10 cellular contexts compared by ENCODE assay signal in genomic region chr2:96225016-96225533, GRCh38. TPM values are rescaled to one million over a fixed set of nuclear protein-coding genes. Genes with fewer than 3 reads are reported as not detected.
DNase-seq lines count a peak whose midpoint lies in the region; ATAC-seq and TF ChIP-seq lines count a peak whose summit lies in the region.
"Had no signal": no experiment of that assay in that cellular context is flagged by ENCODE, and none has a peak within 500 bp of the region (broad histone marks: within the 10 kb centered on the region; RNA-seq: fewer than 3 reads in every experiment).

No MANE protein-coding gene starts in this region.

- H3K27ac Mint-ChIP-seq in activated naive CD8-positive, alpha-beta T cell, result peak overlapping the region; percentile 34
- peak overlapping the region in 4 of 10 donors; percentile 10 to 74 (median 43) for H3K27ac Mint-ChIP-seq in naive thymus-derived CD8-positive, alpha-beta T cell

- DNase-seq in GM10248 (ENCODE audit: extremely low spot score), result peak; percentile 50
- peak; percentile 54 for DNase-seq in GM20000 (ENCODE audit: low spot score)
- no peak for DNase-seq in NCI-H446 (lab: John Stamatoyannopoulos, UW)
- DNase-seq in naive thymus-derived CD8-positive, alpha-beta T cell, result no peak
- no peak for DNase-seq in kidney tubule cell (ENCODE audit: low spot score)
- DNase-seq in activated T-cell treated with anti-CD3 and anti-CD28 coated beads, Interleukin-2, amount 50 U/mL, for 48 hours, result no peak
- DNase-seq: amniotic stem cell, Right ventricle myocardium superior had no signal

- TF ChIP-seq CTCF in GM10248 (IDR thresholded peaks at IDR 0.05; ENCODE audit: control extremely low read depth, extremely low read depth, low read depth, missing control alignments) (no peak), GM20000 (IDR thresholded peaks at IDR 0.05; ENCODE audit: extremely low read depth, missing control alignments) (no peak)

- peaks cover 5% of the 10 kb centered on the region for H3K36me3 Mint-ChIP-seq in activated naive CD8-positive, alpha-beta T cell
- peaks cover 0 to 4% (median 0%) of the 10 kb centered on the region in 3 donors for H3K36me3 Mint-ChIP-seq in naive thymus-derived CD8-positive, alpha-beta T cell

- CTCF ChIA-PET in GM10248 (lab: Yijun Ruan, JAX), result interaction anchor here (0.8 to 3.8 kb wide), 8 partner anchors 9 to 83 kb away, joined by 3 to 16 read pairs (median 4); no protein-coding TSS in a partner anchor

- peak; percentile 83 for ATAC-seq in HG03442 (IDR thresholded peaks at IDR 0.05; ENCODE audit: unreplicated experiment)
- no peak for ATAC-seq in naive thymus-derived CD8-positive, alpha-beta T cell

- H3K27me3 Mint-ChIP-seq in activated naive CD8-positive, alpha-beta T cell, result no peaks in the 10 kb centered on the region
- no peaks in the 10 kb centered on the region for H3K27me3 Mint-ChIP-seq in naive thymus-derived CD8-positive, alpha-beta T cell

- H3K4me3 Mint-ChIP-seq in activated naive CD8-positive, alpha-beta T cell, result no peak overlapping the region
- no peak overlapping the region for H3K4me3 Mint-ChIP-seq in naive thymus-derived CD8-positive, alpha-beta T cell

- POLR2A ChIA-PET in GM10248 (lab: Yijun Ruan, JAX), result interaction anchor here (0.6 kb wide), 1 partner anchor 45 kb away, joined by 4 read pairs; no protein-coding TSS in a partner anchor
- POLR2A ChIA-PET in naive thymus-derived CD8-positive, alpha-beta T cell (lab: Charles Lee), result no interaction called here

- peaks cover 4% of the 10 kb centered on the region for H3K4me1 Mint-ChIP-seq in activated naive CD8-positive, alpha-beta T cell (ENCODE audit: low read depth)
- peaks cover 0 to 9% (median 2%) of the 10 kb centered on the region in 4 donors for H3K4me1 Mint-ChIP-seq in naive thymus-derived CD8-positive, alpha-beta T cell

- H3K9me3 Mint-ChIP-seq in activated naive CD8-positive, alpha-beta T cell (ENCODE audit: low read depth), result no peaks in the 10 kb centered on the region
- no peaks in the 10 kb centered on the region for H3K9me3 Mint-ChIP-seq in naive thymus-derived CD8-positive, alpha-beta T cell

RNA-seq across cellular contexts. Expression of gene STARD7, which starts 16.4 kb away (rescaled TPM):
- total RNA-seq in naive thymus-derived CD8-positive, alpha-beta T cell, result 10 to 100 TPM; 87.5 to 99.3 TPM
- 100 to 1,000 TPM; 114 to 143 (median 137) TPM for polyA plus RNA-seq in naive thymus-derived CD8-positive, alpha-beta T cell

RNA-seq across cellular contexts. Expression of gene TMEM127, which starts 40.7 kb away (rescaled TPM):
- 10 to 100 TPM; 32.2 to 39.5 TPM for total RNA-seq in naive thymus-derived CD8-positive, alpha-beta T cell
- polyA plus RNA-seq in naive thymus-derived CD8-positive, alpha-beta T cell, result 10 to 100 TPM; 22.1 to 35.7 (median 22.3) TPM

RNA-seq across cellular contexts. Expression of gene CIAO1, which starts 41.0 kb away (rescaled TPM):
- 10 to 100 TPM; 86.3 to 88.6 TPM for total RNA-seq in naive thymus-derived CD8-positive, alpha-beta T cell
- polyA plus RNA-seq in naive thymus-derived CD8-positive, alpha-beta T cell, result 100 to 1,000 TPM in 1 of 3 donors, 10 to 100 TPM in 2; 85.5 to 106 (median 95.2) TPM

Comparison
In these comparisons a context has a peak if more than half of its experiments do, and no peak if none do; other contexts are left out.
1. DNase-seq: peak in GM10248 (single experiment) and GM20000 (single experiment); none in NCI-H446 (0 of 2), naive thymus-derived CD8-positive, alpha-beta T cell (0 of 10), kidney tubule cell (single experiment) and activated T-cell treated with anti-CD3 and anti-CD28 coated beads, Interleukin-2, amount 50 U/mL, for 48 hours (0 of 2).